8 cellular contexts compared by ENCODE assay signal in genomic region chr3:141485578-141486415, GRCh38. TPM values are rescaled to one million over a fixed set of nuclear protein-coding genes. Genes with fewer than 3 reads are reported as not detected.
DNase-seq lines count a peak whose midpoint lies in the region; ATAC-seq, FAIRE-seq and TF ChIP-seq lines count a peak whose summit lies in the region.

No MANE protein-coding gene starts in this region.

- no peak for TF ChIP-seq CTCF in GM12878 (IDR thresholded peaks at IDR 0.05 in 2 of 3, conservative IDR thresholded peaks at IDR 0.05 in 1 of 3; ENCODE audit: control insufficient read depth in 2 of 3, extremely low read depth in 1 of 3, insufficient read depth in 1 of 3, low read depth in 3 of 3, low read length in 3 of 3)
- TF ChIP-seq CTCF in kidney epithelial cell (IDR thresholded peaks at IDR 0.05; ENCODE audit: insufficient read depth, low read length, poor library complexity, severe bottlenecking) = no peak

- ATAC-seq in GM12878 (no peak), GM19455 (IDR thresholded peaks at IDR 0.05; ENCODE audit: unreplicated experiment) (no peak)

- DNase-seq in ELR (ENCODE audit: low read depth) = peak; percentile 92
- peak; percentile 38 for DNase-seq in MV-4-11 (lab: John Stamatoyannopoulos, UW)
- no peak for DNase-seq in GM12878 (ENCODE audit: low read depth, low spot score)
- DNase-seq in kidney epithelial cell (ENCODE audit: low read depth) = peak; percentile 87
- DNase-seq in stromal cell of bone marrow (ENCODE audit: low read depth) = peak; percentile 57
- DNase-seq in GM19240 (ENCODE audit: insufficient read length, low spot score) = no peak
- no peak for DNase-seq in D341Med (ENCODE audit: low spot score)

- TF ChIP-seq EP300 in GM12878 (IDR thresholded peaks at IDR 0.05; ENCODE audit: borderline replicate concordance in 1 of 2, control insufficient read depth in 1 of 2, low read depth in 2 of 2, low read length in 2 of 2) = no peak

- H3K4me1 ChIP-seq in GM12878 (ENCODE audit: control insufficient read depth, insufficient read depth, low read length) = peaks cover 12% of the 10 kb centered on the region

- RAD21 ChIA-PET in GM12878 (lab: Charles Lee; ENCODE audit: unreplicated experiment) = interaction anchor here (1.6 kb wide), 1 partner anchor 31 kb away, joined by 4 read pairs; no protein-coding TSS in a partner anchor

- no peaks in the 10 kb centered on the region for H3K36me3 ChIP-seq in GM12878 (ENCODE audit: control insufficient read depth in 2 of 2, insufficient read depth in 2 of 2, low read length in 1 of 2)
- H3K36me3 ChIP-seq in kidney epithelial cell (ENCODE audit: control insufficient read depth, insufficient read depth, low read length) = peaks cover 2% of the 10 kb centered on the region

- no TSS peak for BruUV-seq in GM12878 (replicated peaks; lab: Mats Ljungman, UMichigan)

- no peak for TF ChIP-seq POLR2A in GM12878 (IDR thresholded peaks at IDR 0.05; ENCODE audit: low read depth, low read length)

- FAIRE-seq in GM12878 (lab: Jason Lieb, UNC) = no peak

- SMC1A ChIA-PET in GM12878 (lab: Charles Lee; ENCODE audit: uncharacterized antibody, unreplicated experiment) = interaction anchor here (0.5 kb wide), 1 partner anchor 143 kb away, joined by 3 read pairs; no protein-coding TSS in a partner anchor

- POLR2A ChIA-PET in GM12878 (lab: Charles Lee) = interaction anchor here (0.6 kb wide), 1 partner anchor 391 kb away, joined by 3 read pairs; the partner anchor contains the start of gene ATP1B3

- H3K79me2 ChIP-seq in GM12878 (ENCODE audit: control insufficient read depth, insufficient read depth, low read length) = peaks cover 9% of the 10 kb centered on the region

- peak overlapping the region; percentile 25; the same call in 1 of the 2 replicates for H3K4me2 ChIP-seq in GM12878 (ENCODE audit: control insufficient read depth, insufficient read depth)

- H4K20me1 ChIP-seq in GM12878 (ENCODE audit: control insufficient read depth, insufficient read depth) = no peaks in the 10 kb centered on the region

- no peaks in the 10 kb centered on the region for H3K9me3 ChIP-seq in GM12878 (replicated peaks; ENCODE audit: control insufficient read depth, insufficient read depth, low read length)

- H3K4me3 ChIP-seq in GM12878 (no peak overlapping the region), kidney epithelial cell (ENCODE audit: low read depth, low read length) (peak overlapping the region; percentile 82)

- CTCF ChIA-PET in GM12878 (lab: Yijun Ruan, JAX) = interaction anchor here (1.1 to 1.6 kb wide), 3 partner anchors 9 to 151 kb away, joined by 3 to 4 read pairs (median 4); no protein-coding TSS in a partner anchor

- intact Hi-C loops in GM12878 (cut with micrococcal nuclease; ENCODE audit: unreplicated experiment) = no loop called here

- WGBS in GM12878 (ENCODE audit: insufficient coverage, insufficient replicate concordance, low lambda C conversion rate, missing lambda C conversion rate) = 66% methylated on average over 9 of the region's 9 CpGs

- peak overlapping the region; percentile 16; the same call in 1 of the 2 replicates for H2AFZ ChIP-seq in GM12878 (ENCODE audit: control insufficient read depth, low read depth, low read length)

- H3K27me3 ChIP-seq in GM12878 (replicated peaks in 1 of 2; ENCODE audit: control insufficient read depth in 2 of 2, insufficient read depth in 2 of 2, low read length in 1 of 2) (no peaks in the 10 kb centered on the region), kidney epithelial cell (ENCODE audit: control insufficient read depth, insufficient read depth, low read length) (no peaks in the 10 kb centered on the region)

- H3K27ac ChIP-seq in GM12878 (ENCODE audit: control insufficient read depth, insufficient read depth) = no peak overlapping the region

- in situ Hi-C loops in GM12878 (cut with MboI) = no loop called here

- no peak for TF ChIP-seq RAD21 in GM12878 (IDR thresholded peaks at IDR 0.05; ENCODE audit: insufficient read depth, low read depth, low read length)

- no peak overlapping the region for H3K9ac ChIP-seq in GM12878 (ENCODE audit: control insufficient read depth, insufficient read depth, low read length)

TF ChIP-seq in GM12878, 131 proteins besides CTCF, POLR2A, EP300 and RAD21:
- TF ChIP-seq E2F8 (IDR thresholded peaks at IDR 0.05; ENCODE audit: low read depth, partially characterized antibody) = no peak
- no peak for TF ChIP-seq HDAC6 (IDR thresholded peaks at IDR 0.05; ENCODE audit: unreplicated experiment)
- TF ChIP-seq SPI1 (IDR thresholded peaks at IDR 0.05; ENCODE audit: borderline replicate concordance, insufficient read depth, low read depth, low read length) = peak; percentile 64; the same call in 1 of the 2 replicates
- TF ChIP-seq SIN3A (IDR thresholded peaks at IDR 0.05; ENCODE audit: low read depth, low read length) = 0 out of 2 replicates have a peak, but pooled peaks have one; percentile 17

RNA-seq across cellular contexts. Expression of gene RASA2, which starts 1.0 kb away (rescaled TPM):
- total RNA-seq in GM12878 (2013; cell fraction: nucleolus; rRNA removed) = 30.0 and 31.2 TPM in 2 replicates
- 5.6 and 8.3 TPM in 2 replicates for total RNA-seq in GM12878 (2014; rRNA removed)
- total RNA-seq in GM12878 (2014; rRNA removed; fragmentation: Illumina TruSeq; extraction: Trizol) = 8.8 and 9.4 TPM in 2 replicates
- total RNA-seq in GM12878 (2021) = 7.1 and 7.3 TPM in 2 replicates
- 1.9 TPM for polyA plus RNA-seq in GM12878 (2011; ENCODE audit: low read depth)
- 7.4 and 13.0 TPM in 2 replicates for polyA plus RNA-seq in GM12878 (2011; rRNA removed)
- polyA plus RNA-seq in GM12878 (2011; cell fraction: cytosol; rRNA removed) = 2.5 and 2.9 TPM in 2 replicates
- polyA plus RNA-seq in GM12878 (2011; cell fraction: nucleus; rRNA removed) = 7.4 and 8.6 TPM in 2 replicates
- 3.0 and 5.1 TPM in 2 replicates for polyA plus RNA-seq in GM12878 (2012)
- 7.2 and 8.3 TPM in 2 replicates for polyA plus RNA-seq in GM12878 (2014; fragmentation: Illumina TruSeq; extraction: Trizol)
- polyA plus RNA-seq in GM12878 (2014; fragmentation: Nextera tagmentation; extraction: Ambion mirVana) = 1 to 10 TPM; 1.9 to 2.2 TPM
- polyA plus RNA-seq in GM12878 (2014; rRNA removed) = 3.2 and 4.2 TPM in 2 replicates
- polyA plus RNA-seq in GM12878 (2016; fragmentation: Nextera tagmentation; extraction: Ambion mirVana) = 1 to 10 TPM; 7.4 to 8.0 TPM
- 5.9 and 9.2 TPM in 2 replicates for polyA minus RNA-seq in GM12878 (2011; rRNA and poly(A)+ RNA removed)
- 2.7 and 4.3 TPM in 2 replicates for polyA minus RNA-seq in GM12878 (2011; cell fraction: cytosol; rRNA and poly(A)+ RNA removed)
- 2.4 and 5.4 TPM in 2 replicates for polyA minus RNA-seq in GM12878 (2011; cell fraction: nucleus; rRNA and poly(A)+ RNA removed)
- total RNA-seq in kidney epithelial cell = 16.0 and 16.8 TPM in 2 replicates

Comparison
In these comparisons a context has a peak if more than half of its experiments do, and no peak if none do; other contexts are left out.
1. DNase-seq: peak in ELR (single experiment), MV-4-11 (single experiment), kidney epithelial cell (single experiment) and stromal cell of bone marrow (single experiment); none in GM12878 (single experiment), GM19240 (single experiment) and D341Med (single experiment).